8 cellular contexts compared by ENCODE assay signal in genomic region chr9:130824079-130824478, GRCh38. TPM values are rescaled to one million over a fixed set of nuclear protein-coding genes. Genes with fewer than 3 reads are reported as not detected.
DNase-seq lines count a peak whose midpoint lies in the region; ATAC-seq and TF ChIP-seq lines count a peak whose summit lies in the region.

No MANE protein-coding gene starts in this region.

- H3K4me3 ChIP-seq in coronary artery (peak overlapping the region; percentile 52), muscle layer of colon (ENCODE audit: low read depth in 1 of 2, low read length in 2 of 2) (peak overlapping the region in 1 of 2 donors; percentile 12), thyroid gland (replicated peaks in 1 of 3) (no peak overlapping the region)

- 40 to 48% methylated on average over 2 of the region's 2 CpGs for WGBS in thyroid gland, 2 donors

- H3K27ac ChIP-seq in coronary artery (peak overlapping the region; percentile 82 to 89), muscle layer of colon (ENCODE audit: low read depth, low read length) (peak overlapping the region; percentile 64), thyroid gland (peak overlapping the region; percentile 66 to 88 (median 86))

- TF ChIP-seq POLR2A in thyroid gland (IDR thresholded peaks at IDR 0.05), result no peak

- TF ChIP-seq CTCF in coronary artery (IDR thresholded peaks at IDR 0.05) (no peak), thyroid gland (IDR thresholded peaks at IDR 0.05) (no peak)

- H3K9ac ChIP-seq in muscle layer of colon (ENCODE audit: low read length), result peak overlapping the region; percentile 17

- H3K4me1 ChIP-seq in muscle layer of colon (ENCODE audit: insufficient read depth, low read length), result peaks cover 41% of the 10 kb centered on the region
- H3K4me1 ChIP-seq in thyroid gland, result peaks cover 24 to 44% of the 10 kb centered on the region in 2 donors

- H3K36me3 ChIP-seq in muscle layer of colon (ENCODE audit: insufficient read depth, low read length), result no peaks in the 10 kb centered on the region
- no peaks in the 10 kb centered on the region for H3K36me3 ChIP-seq in thyroid gland

- DNase-seq in NCI-H82 (lab: John Stamatoyannopoulos, UW), result peak; percentile 72
- no peak for DNase-seq in coronary artery (ENCODE audit: low spot score)
- DNase-seq in thyroid gland, result no peak
- no peak for DNase-seq in HK-2 (ENCODE audit: unreplicated experiment)
- DNase-seq in NCI-H1930 (lab: John Stamatoyannopoulos, UW), result no peak
- DNase-seq in cerebellum (ENCODE audit: low spot score), result no peak

- intact Hi-C loops in thyroid gland (cut with DNase I), result no loop called here

- no peaks in the 10 kb centered on the region for H3K9me3 ChIP-seq in muscle layer of colon (ENCODE audit: low read length)
- H3K9me3 ChIP-seq in thyroid gland, result no peaks in the 10 kb centered on the region

- no peaks in the 10 kb centered on the region for H3K27me3 ChIP-seq in muscle layer of colon (ENCODE audit: control insufficient read depth in 1 of 2, insufficient read depth in 2 of 2, low read length in 2 of 2)
- no peaks in the 10 kb centered on the region for H3K27me3 ChIP-seq in thyroid gland

- ATAC-seq in HG02981 (IDR thresholded peaks at IDR 0.05; ENCODE audit: unreplicated experiment), result no peak

RNA-seq across cellular contexts. Expression of gene ABL1, which starts 11.0 kb away (rescaled TPM):
- total RNA-seq in thyroid gland (10 to 100 TPM; 60.3 to 97.0 (median 79.8) TPM), cerebellum (35.7 TPM)
